Comparison of ENCODE assay signal across 1 cellular context in the genomic region with DNA sequence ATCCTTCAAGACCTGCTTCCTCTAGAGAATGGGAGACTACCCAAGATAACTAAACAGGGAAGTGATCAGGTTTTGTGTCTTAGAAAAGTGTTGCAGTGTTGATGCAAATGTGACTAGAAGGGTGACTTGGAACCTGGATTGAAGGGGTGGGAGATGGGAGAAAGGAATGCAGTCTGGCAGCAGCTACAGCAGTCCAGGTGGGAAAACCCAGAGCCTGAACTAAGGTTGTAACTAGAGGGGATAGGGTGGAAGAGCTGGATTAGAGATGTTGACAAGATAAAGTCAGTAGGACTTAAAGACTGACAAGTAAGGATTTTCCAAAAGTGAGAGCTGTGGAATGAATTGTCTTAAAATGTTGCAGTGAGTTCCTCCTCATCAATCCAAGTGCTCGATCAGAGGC.
TF ChIP-seq lines count a peak whose summit lies in the region.

No MANE protein-coding gene starts in this region.

TF ChIP-seq in SK-N-SH, 30 proteins besides CTCF, POLR2A, EP300 and RAD21:
- TF ChIP-seq NFIC (IDR thresholded peaks at IDR 0.05; ENCODE audit: borderline replicate concordance) = no peak
- TF ChIP-seq FOSL2 (IDR thresholded peaks at IDR 0.05; ENCODE audit: borderline replicate concordance, low read depth) = no peak
- TF ChIP-seq EZH2phosphoT487 (IDR thresholded peaks at IDR 0.05; ENCODE audit: borderline replicate concordance, low read depth) = no peak
- no peak for TF ChIP-seq RFX5 (IDR thresholded peaks at IDR 0.05; ENCODE audit: low read length)
- TF ChIP-seq, protein P1, sequence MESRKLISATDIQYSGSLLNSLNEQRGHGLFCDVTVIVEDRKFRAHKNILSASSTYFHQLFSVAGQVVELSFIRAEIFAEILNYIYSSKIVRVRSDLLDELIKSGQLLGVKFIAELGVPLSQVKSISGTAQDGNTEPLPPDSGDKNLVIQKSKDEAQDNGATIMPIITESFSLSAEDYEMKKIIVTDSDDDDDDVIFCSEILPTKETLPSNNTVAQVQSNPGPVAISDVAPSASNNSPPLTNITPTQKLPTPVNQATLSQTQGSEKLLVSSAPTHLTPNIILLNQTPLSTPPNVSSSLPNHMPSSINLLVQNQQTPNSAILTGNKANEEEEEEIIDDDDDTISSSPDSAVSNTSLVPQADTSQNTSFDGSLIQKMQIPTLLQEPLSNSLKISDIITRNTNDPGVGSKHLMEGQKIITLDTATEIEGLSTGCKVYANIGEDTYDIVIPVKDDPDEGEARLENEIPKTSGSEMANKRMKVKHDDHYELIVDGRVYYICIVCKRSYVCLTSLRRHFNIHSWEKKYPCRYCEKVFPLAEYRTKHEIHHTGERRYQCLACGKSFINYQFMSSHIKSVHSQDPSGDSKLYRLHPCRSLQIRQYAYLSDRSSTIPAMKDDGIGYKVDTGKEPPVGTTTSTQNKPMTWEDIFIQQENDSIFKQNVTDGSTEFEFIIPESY (IDR thresholded peaks at IDR 0.05; ENCODE audit: borderline replicate concordance, low read depth) = no peak
